ENCODE assay signal across 14 cellular contexts in genomic region chr2:47592381-47592780, GRCh38. TPM values are rescaled to one million over a fixed set of nuclear protein-coding genes. Genes with fewer than 3 reads are reported as not detected.
DNase-seq lines count a peak whose midpoint lies in the region; ATAC-seq and TF ChIP-seq lines count a peak whose summit lies in the region.
"Had no signal": no experiment of that assay in that cellular context is flagged by ENCODE, and none has a peak within 500 bp of the region (broad histone marks: within the 10 kb centered on the region; RNA-seq: fewer than 3 reads in every experiment).

No MANE protein-coding gene starts in this region.

- H3K9ac ChIP-seq in endodermal cell (ENCODE audit: extremely low read depth, low read length, poor library complexity, severe bottlenecking), result no peak overlapping the region
- no peak overlapping the region for H3K9ac ChIP-seq in mammary epithelial cell (ENCODE audit: insufficient read depth, low read length)
- H3K9ac ChIP-seq: BLaER1 treated with 17β-estradiol and CSF1 and Interleukin-3, amounts not matched to agents 10 nM and 100 nM had no signal

- in situ Hi-C loops in Caki2 (cut with HindIII; ENCODE audit: low pct_unique_long_range_greater_than_20kb, low sequenced_read_pairs), result no loop called here
- in situ Hi-C loops in mammary epithelial cell (cut with MboI; ENCODE audit: low sequenced_read_pairs in 2 of 2), result no loop called here

- H3K27ac ChIP-seq in endodermal cell (ENCODE audit: low read depth, low read length) (no peak overlapping the region), mammary epithelial cell (ENCODE audit: insufficient read depth, low read depth, low read length) (no peak overlapping the region)
- H3K27ac ChIP-seq: BLaER1 treated with 17β-estradiol and CSF1 and Interleukin-3, amounts not matched to agents 10 nM and 100 nM had no signal

- CTCF ChIA-PET in WTC11 (lab: Charles Lee), result no interaction called here
- CTCF ChIA-PET in mammary epithelial cell (lab: Charles Lee; ENCODE audit: low non-redundant PET), result no interaction called here

- peak overlapping the region; percentile 37 for H3K4me3 ChIP-seq in endodermal cell (ENCODE audit: low read length)
- no peak overlapping the region for H3K4me3 ChIP-seq in mammary epithelial cell (replicated peaks in 1 of 3; ENCODE audit: insufficient read depth in 1 of 3, low read depth in 2 of 3, low read length in 3 of 3)
- H3K4me3 ChIP-seq: BLaER1 treated with 17β-estradiol and CSF1 and Interleukin-3, amounts not matched to agents 10 nM and 100 nM had no signal

- intact Hi-C loops in mammary epithelial cell (cut with micrococcal nuclease), result no loop called here

- no TSS peak for BruUV-seq in mammary epithelial cell (replicated peaks; lab: Mats Ljungman, UMichigan)

- dilution Hi-C loops in mammary epithelial cell (cut with HindIII; ENCODE audit: low sequenced_read_pairs), result no loop called here

- H3K9me3 Mint-ChIP-seq in WTC11 (peaks cover 67% of the 10 kb centered on the region), endodermal cell (peaks cover 27% of the 10 kb centered on the region)

- no peaks in the 10 kb centered on the region for H3K4me1 ChIP-seq in endodermal cell (ENCODE audit: control insufficient read depth, insufficient read depth, low read length)
- no peaks in the 10 kb centered on the region for H3K4me1 ChIP-seq in mammary epithelial cell (ENCODE audit: insufficient read depth, low read length)
- H3K4me1 ChIP-seq: BLaER1 treated with 17β-estradiol and CSF1 and Interleukin-3, amounts not matched to agents 10 nM and 100 nM had no signal

- no peak overlapping the region for H3K4me2 ChIP-seq in mammary epithelial cell (ENCODE audit: insufficient read depth, low read depth, low read length)
- H3K4me2 ChIP-seq: BLaER1 treated with 17β-estradiol and CSF1 and Interleukin-3, amounts not matched to agents 10 nM and 100 nM had no signal

- H2AFZ ChIP-seq in mammary epithelial cell (ENCODE audit: low read depth, low read length), result no peak overlapping the region

- H3K27me3 Mint-ChIP-seq in WTC11 (ENCODE audit: low read depth) (peaks cover 20% of the 10 kb centered on the region), endodermal cell (ENCODE audit: insufficient read depth) (peaks cover 8% of the 10 kb centered on the region)

- H4K20me1 ChIP-seq in mammary epithelial cell (ENCODE audit: insufficient read depth, low read length), result no peaks in the 10 kb centered on the region
- H4K20me1 ChIP-seq: BLaER1 treated with 17β-estradiol and CSF1 and Interleukin-3, amounts not matched to agents 10 nM and 100 nM had no signal

- peaks cover 35% of the 10 kb centered on the region for H3K36me3 Mint-ChIP-seq in WTC11
- H3K36me3 Mint-ChIP-seq in endodermal cell (ENCODE audit: low read depth), result peaks cover 31% of the 10 kb centered on the region

- TF ChIP-seq CTCF in WTC11 (IDR thresholded peaks at IDR 0.05) (no peak), endodermal cell (conservative IDR thresholded peaks at IDR 0.05) (no peak), mammary epithelial cell (conservative IDR thresholded peaks at IDR 0.05 in 1 of 2, IDR thresholded peaks at IDR 0.05 in 1 of 2; ENCODE audit: extremely low read depth in 1 of 2, insufficient read depth in 1 of 2, low read depth in 1 of 2, low read length in 2 of 2) (no peak)

- 85 to 93% methylated on average over 4 of the region's 4 CpGs for WGBS in endodermal cell (ENCODE audit: insufficient coverage in 1 of 2, insufficient read length in 1 of 2), 2 experiments
- 69% methylated on average over 4 of the region's 4 CpGs for WGBS in mammary epithelial cell (ENCODE audit: low coverage, missing lambda C conversion rate)

- POLR2A ChIA-PET in WTC11 (lab: Charles Lee), result no interaction called here

- no peak for ATAC-seq in WTC11
- ATAC-seq: HepG2 had no signal

- H3K4me1 Mint-ChIP-seq in WTC11 (peaks cover 32% of the 10 kb centered on the region), endodermal cell (peaks cover 16% of the 10 kb centered on the region)
- H3K4me1 Mint-ChIP-seq: CD4-positive, CD25-positive, alpha-beta regulatory T cell had no signal

- peaks cover 78% of the 10 kb centered on the region for H3K9me3 ChIP-seq in endodermal cell (ENCODE audit: control insufficient read depth, low read length)
- H3K9me3 ChIP-seq in mammary epithelial cell (replicated peaks; ENCODE audit: insufficient read depth, low read length), result no peaks in the 10 kb centered on the region

- H3K79me2 ChIP-seq in mammary epithelial cell (ENCODE audit: insufficient read depth, low read length), result no peaks in the 10 kb centered on the region

- H3K27me3 ChIP-seq in endodermal cell (ENCODE audit: control insufficient read depth, insufficient read depth, low read length, poor library complexity, severe bottlenecking), result no peaks in the 10 kb centered on the region
- H3K27me3 ChIP-seq in mammary epithelial cell (ENCODE audit: insufficient read depth, low read length), result no peaks in the 10 kb centered on the region
- H3K27me3 ChIP-seq: BLaER1 treated with 17β-estradiol and CSF1 and Interleukin-3, amounts not matched to agents 10 nM and 100 nM had no signal

- peak; percentile 17 for DNase-seq in Caki2 (ENCODE audit: low read depth)
- DNase-seq in WTC11 (ENCODE audit: low spot score), result no peak
- no peak for DNase-seq in endodermal cell
- DNase-seq in pulmonary artery endothelial cell (ENCODE audit: low read depth, low spot score), result peak; percentile 10
- DNase-seq in NCI-H1930 (lab: John Stamatoyannopoulos, UW), result no peak
- no peak for DNase-seq in mammary epithelial cell
- no peak for DNase-seq in RPMI8226
- DNase-seq: 8988T; Calu3; CD4-positive, CD25-positive, alpha-beta regulatory T cell; DMS 273 treated with DMSO at 0.1 percent for 48 hours; H7 had no signal

- H3K27ac Mint-ChIP-seq in WTC11, result peak overlapping the region; percentile 42; the same call in 1 of the 2 replicates
- H3K27ac Mint-ChIP-seq in endodermal cell, result no peak overlapping the region
- H3K27ac Mint-ChIP-seq: CD4-positive, CD25-positive, alpha-beta regulatory T cell had no signal

- H3K4me3 Mint-ChIP-seq in WTC11 (no peak overlapping the region), endodermal cell (no peak overlapping the region)
- H3K4me3 Mint-ChIP-seq: CD4-positive, CD25-positive, alpha-beta regulatory T cell had no signal

- no peaks in the 10 kb centered on the region for H3K36me3 ChIP-seq in endodermal cell (ENCODE audit: control insufficient read depth, insufficient read depth, low read length)
- no peaks in the 10 kb centered on the region for H3K36me3 ChIP-seq in mammary epithelial cell (ENCODE audit: insufficient read depth, low read length)
- H3K36me3 ChIP-seq: BLaER1 treated with 17β-estradiol and CSF1 and Interleukin-3, amounts not matched to agents 10 nM and 100 nM had no signal

TF ChIP-seq in WTC11, 78 proteins besides CTCF, POLR2A, EP300 and RAD21:
- no peak for TF ChIP-seq NR2C2 (CRISPR knock-in tag; IDR thresholded peaks at IDR 0.05)
- TF ChIP-seq CREB1 (CRISPR knock-in tag; IDR thresholded peaks at IDR 0.05), result no peak
- no peak for TF ChIP-seq NR3C1 (CRISPR knock-in tag; conservative IDR thresholded peaks at IDR 0.05; ENCODE audit: low read depth)
- TF ChIP-seq SOX15 (CRISPR knock-in tag; IDR thresholded peaks at IDR 0.05), result no peak
- TF ChIP-seq CBFB (CRISPR knock-in tag; IDR thresholded peaks at IDR 0.05; ENCODE audit: low read depth), result no peak

RNA-seq across cellular contexts. Expression of gene KCNK12, which starts 21.6 kb away (rescaled TPM):
- total RNA-seq in Caki2 (2014; rRNA removed; shearing (Covaris generic); ENCODE audit: low replicate concordance), result 2.3 and 3.5 TPM in 2 replicates
- total RNA-seq in WTC11 (2021) (8.4 to 11.1 TPM (median 9.2 TPM) in 3 replicates), endodermal cell (10 to 100 TPM; 52.3 to 79.0 TPM), pulmonary artery endothelial cell (0.04 TPM in 1 of 2 replicates, not detected in the other), mammary epithelial cell (not detected)
- 16.1 TPM for polyA plus RNA-seq in endodermal cell (2013, experiment 1 of 2)
- 16.9 TPM for polyA plus RNA-seq in endodermal cell (2013, experiment 2 of 2)
- polyA plus RNA-seq in mammary epithelial cell, result not detected
- polyA minus RNA-seq in mammary epithelial cell, result not detected
- total RNA-seq: Calu3, HepG2 had no signal
- polyA plus RNA-seq: HepG2 had no signal

Comparison
In these comparisons a context has a peak if more than half of its experiments do, and no peak if none do; other contexts are left out.
1. DNase-seq: peak in Caki2 (single experiment) and pulmonary artery endothelial cell (single experiment); none in WTC11 (single experiment), endodermal cell (single experiment), NCI-H1930 (0 of 2), mammary epithelial cell (single experiment) and RPMI8226 (single experiment).